In the genomic region with DNA sequence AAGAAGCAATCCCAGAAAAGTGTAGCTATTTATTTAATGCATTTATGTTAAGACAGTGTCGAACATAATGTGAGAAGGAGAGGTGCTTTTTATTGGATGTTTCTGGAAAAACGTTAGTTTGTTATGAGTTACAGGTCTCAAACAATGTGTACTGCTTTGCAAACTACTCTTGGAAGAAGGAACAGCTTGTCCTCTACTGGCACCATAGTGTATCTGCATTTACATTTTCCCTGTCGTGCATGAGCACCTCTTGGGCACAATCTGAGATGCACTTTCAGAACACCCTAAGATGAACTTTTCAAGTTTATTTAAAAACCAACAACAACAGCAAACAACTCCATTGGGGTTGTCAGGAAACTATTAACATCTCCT, we compare ENCODE assay signal across 8 cellular contexts. TPM values are rescaled to one million over a fixed set of nuclear protein-coding genes. Genes with fewer than 3 reads are reported as not detected.
DNase-seq lines count a peak whose midpoint lies in the region; ATAC-seq and TF ChIP-seq lines count a peak whose summit lies in the region.

No MANE protein-coding gene starts in this region.

- H3K27me3 ChIP-seq in brain microvascular endothelial cell (replicated peaks) (no peaks in the 10 kb centered on the region), uterus (no peaks in the 10 kb centered on the region)

- peak; percentile 66 for TF ChIP-seq CTCF in brain microvascular endothelial cell (IDR thresholded peaks at IDR 0.05; ENCODE audit: low read depth, low read length, missing control alignments)
- peak in 2 of 4 experiments; percentile 22 to 26 for TF ChIP-seq CTCF in uterus (IDR thresholded peaks at IDR 0.05)

- H3K4me1 ChIP-seq in uterus, result no peaks in the 10 kb centered on the region

- ATAC-seq in HG02884 (IDR thresholded peaks at IDR 0.05; ENCODE audit: unreplicated experiment), result no peak

- no peaks in the 10 kb centered on the region for H3K9me3 ChIP-seq in uterus

- intact Hi-C loops in uterus (cut with DNase I; ENCODE audit: low total_unique reads), result no loop called here

- DNase-seq in Caki2 (ENCODE audit: low read depth) (peak; percentile 38), HuH-7.5 (ENCODE audit: low spot score) (peak; percentile 19), brain microvascular endothelial cell (peak; percentile 48), myocyte (ENCODE audit: low read depth) (peak; percentile 41), uterus (no peak)
- no peak for DNase-seq in activated CD4-positive, alpha-beta T cell treated with anti-CD3 and anti-CD28 coated beads for 48 hours
- DNase-seq in activated naive CD4-positive, alpha-beta T cell treated with Interleukin-2 at 50 U/mL for 16 hours, result no peak

- no peak for TF ChIP-seq POLR2A in uterus (IDR thresholded peaks at IDR 0.05)

- in situ Hi-C loops in Caki2 (cut with HindIII; ENCODE audit: low pct_unique_long_range_greater_than_20kb, low sequenced_read_pairs) (no loop called here), brain microvascular endothelial cell (cut with HindIII; ENCODE audit: low pct_ligation_motif_present, low sequenced_read_pairs) (loop anchor here (25.0 kb wide), 1 partner anchor 328 kb away; no protein-coding TSS in a partner anchor)

- H3K4me3 ChIP-seq in brain microvascular endothelial cell (ENCODE audit: low read depth, low read length) (no peak overlapping the region), uterus (no peak overlapping the region)

- H3K36me3 ChIP-seq in brain microvascular endothelial cell (replicated peaks), result peaks cover 12% of the 10 kb centered on the region
- no peaks in the 10 kb centered on the region for H3K36me3 ChIP-seq in uterus

- H3K27ac ChIP-seq in brain microvascular endothelial cell (no peak overlapping the region), uterus (no peak overlapping the region)

RNA-seq across cellular contexts. Expression of a gene that starts 22.8 kb away (rescaled TPM):
- total RNA-seq in Caki2 (2014; rRNA removed; shearing (Covaris generic); ENCODE audit: low replicate concordance), result 72.3 and 93.6 TPM in 2 replicates
- total RNA-seq in myocyte (6.6 and 7.0 TPM in 2 replicates), uterus (10 to 100 TPM in 3 of 4 donors, 1 to 10 TPM in 1; 4.1 to 32.6 (median 15.7) TPM)
- 9.7 TPM for polyA plus RNA-seq in myocyte (2012)

RNA-seq across cellular contexts. Expression of a gene that starts 35.5 kb away (rescaled TPM):
- 4.0 TPM in 2 replicates for total RNA-seq in Caki2 (2014; rRNA removed; shearing (Covaris generic); ENCODE audit: low replicate concordance)
- total RNA-seq in myocyte, result 1.5 and 2.5 TPM in 2 replicates
- polyA plus RNA-seq in myocyte (2012), result 0.43 TPM
- 1 to 10 TPM; 3.8 to 8.1 (median 6.6) TPM for total RNA-seq in uterus

Comparison
In these comparisons a context has a peak if more than half of its experiments do, and no peak if none do; other contexts are left out.
1. DNase-seq: peak in Caki2 (single experiment), HuH-7.5 (single experiment), brain microvascular endothelial cell (single experiment) and myocyte (single experiment); none in activated CD4-positive, alpha-beta T cell treated with anti-CD3 and anti-CD28 coated beads for 48 hours (single experiment), uterus (0 of 2) and activated naive CD4-positive, alpha-beta T cell treated with Interleukin-2 at 50 U/mL for 16 hours (single experiment).